20 cellular contexts compared by ENCODE assay signal in genomic region chr14:58294201-58294600, GRCh38.
"Had no signal": no experiment of that assay in that cellular context is flagged by ENCODE, and none has a peak within 500 bp of the region (broad histone marks: within the 10 kb centered on the region; RNA-seq: fewer than 3 reads in every experiment).

No MANE protein-coding gene starts in this region.

- H3K4me3 Mint-ChIP-seq: activated CD4-positive, alpha-beta T cell treated with anti-CD3 and anti-CD28 coated beads, Interleukin-2, amount 10 ng/mL, durations not matched to agents 7 days and 5 days had no signal

- H3K27me3 Mint-ChIP-seq: activated CD4-positive, alpha-beta T cell treated with anti-CD3 and anti-CD28 coated beads, Interleukin-2, amount 10 ng/mL, durations not matched to agents 7 days and 5 days; activated naive CD4-positive, alpha-beta T cell treated with anti-CD3 and anti-CD28 coated beads, Interleukin-2, amount 10 ng/mL, durations not matched to agents 7 days and 5 days; natural killer cell treated with Interleukin-12 subunit alpha and Interleukin-12 subunit beta and Interleukin-15 and Interleukin-18, amount 100 ng/mL, for 72 hours; progenitor cell of endocrine pancreas had no signal

- H3K27ac Mint-ChIP-seq: activated CD4-positive, alpha-beta T cell treated with anti-CD3 and anti-CD28 coated beads, Interleukin-2, amount 10 ng/mL, durations not matched to agents 7 days and 5 days; activated naive CD4-positive, alpha-beta T cell treated with anti-CD3 and anti-CD28 coated beads, Interleukin-2, amount 10 ng/mL, durations not matched to agents 7 days and 5 days; progenitor cell of endocrine pancreas had no signal

- H3K4me3 ChIP-seq: body of pancreas, coronary artery, esophagus squamous epithelium, left lung, mucosa of descending colon, stomach, testis had no signal

- H3K27me3 ChIP-seq: body of pancreas, esophagus squamous epithelium, left lung, stomach, testis had no signal

- H3K9me3 Mint-ChIP-seq: activated CD4-positive, alpha-beta T cell treated with anti-CD3 and anti-CD28 coated beads, Interleukin-2, amount 10 ng/mL, durations not matched to agents 7 days and 5 days; activated naive CD4-positive, alpha-beta T cell treated with anti-CD3 and anti-CD28 coated beads, Interleukin-2, amount 10 ng/mL, durations not matched to agents 7 days and 5 days; natural killer cell treated with Interleukin-12 subunit alpha and Interleukin-12 subunit beta and Interleukin-15 and Interleukin-18, amount 100 ng/mL, for 72 hours had no signal

- ATAC-seq: body of pancreas; left lung; mucosa of descending colon; natural killer cell treated with Interleukin-12 subunit alpha and Interleukin-12 subunit beta and Interleukin-15 and Interleukin-18, amount 100 ng/mL, for 72 hours; right cardiac atrium had no signal

- H3K27ac ChIP-seq: body of pancreas, coronary artery, esophagus squamous epithelium, left lung, stomach, testis had no signal

- DNase-seq: activated CD4-positive, alpha-beta T cell treated with anti-CD3 and anti-CD28 coated beads, Interleukin-2, amount 10 ng/mL, durations not matched to agents 7 days and 5 days; activated CD4-positive, CD25-positive, alpha-beta regulatory T cell; activated naive CD4-positive, alpha-beta T cell treated with anti-CD3 and anti-CD28 coated beads, Interleukin-2, amount 10 ng/mL, durations not matched to agents 7 days and 5 days; amygdala; body of pancreas; central memory CD4-positive, alpha-beta T cell; esophagus squamous epithelium; hypothalamus; kidney; mammary epithelial cell; mucosa of descending colon; small intestine; stimulated activated CD4-positive, alpha-beta T cell treated with anti-CD3 and anti-CD28 coated beads, Interleukin-4, amount 100 ng/mL, for 24 hours; stomach; testis had no signal
